ENCODE assay signal across 13 cellular contexts in the genomic region with DNA sequence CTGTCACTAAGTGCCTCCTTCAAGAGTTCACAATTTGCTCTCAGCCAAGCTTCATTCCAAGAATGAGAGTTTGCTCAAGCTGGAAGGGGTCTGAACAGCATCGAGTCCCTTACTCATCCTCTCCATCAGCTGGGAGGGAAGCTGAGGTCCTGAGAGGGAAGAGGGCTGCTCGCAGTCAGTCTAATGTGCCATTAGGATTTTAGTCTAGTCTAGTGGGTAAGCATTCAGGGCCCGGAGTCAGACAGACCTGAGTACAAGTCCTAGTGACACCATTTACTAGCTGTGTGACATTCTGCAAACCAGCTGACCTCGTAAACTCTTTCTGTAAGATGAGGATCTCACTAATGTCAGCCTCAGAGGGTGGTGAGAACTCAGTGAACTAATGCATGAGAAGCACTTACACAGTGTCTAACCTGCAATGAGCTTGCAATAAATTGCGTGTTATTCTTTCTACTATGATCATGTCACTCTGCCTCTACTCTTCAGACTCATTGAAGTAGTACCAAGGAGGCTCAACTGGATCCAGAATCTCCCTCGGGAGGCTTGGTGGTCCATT. TPM values are rescaled to one million over a fixed set of nuclear protein-coding genes. Genes with fewer than 3 reads are reported as not detected.
DNase-seq lines count a peak whose midpoint lies in the region; ATAC-seq and TF ChIP-seq lines count a peak whose summit lies in the region.
"Had no signal": no experiment of that assay in that cellular context is flagged by ENCODE, and none has a peak within 500 bp of the region (broad histone marks: within the 10 kb centered on the region; RNA-seq: fewer than 3 reads in every experiment).

No MANE protein-coding gene starts in this region.

- intact Hi-C loops in left ventricle myocardium superior (cut with micrococcal nuclease) (no loop called here), left cardiac atrium (cut with DNase I) (no loop called here)

- H3K27me3 ChIP-seq in rectal smooth muscle tissue (ENCODE audit: control insufficient read depth, insufficient read depth, low read length), result no peaks in the 10 kb centered on the region
- H3K27me3 ChIP-seq: right lobe of liver had no signal

- no peaks in the 10 kb centered on the region for H3K4me1 ChIP-seq in rectal smooth muscle tissue (ENCODE audit: control insufficient read depth, insufficient read depth, low read length)
- H3K4me1 ChIP-seq: right lobe of liver, tibial artery had no signal

- no peaks in the 10 kb centered on the region for H3K27me3 Mint-ChIP-seq in T-helper 17 cell
- H3K27me3 Mint-ChIP-seq in central memory CD8-positive, alpha-beta T cell, result no peaks in the 10 kb centered on the region

- no peaks in the 10 kb centered on the region for H3K36me3 ChIP-seq in rectal smooth muscle tissue (ENCODE audit: control insufficient read depth, insufficient read depth, low read length)
- H3K36me3 ChIP-seq: right lobe of liver, tibial artery had no signal

- H3K9me3 ChIP-seq in T-helper 17 cell (ENCODE audit: control insufficient read depth, low read length, poor library complexity, severe bottlenecking), result no peaks in the 10 kb centered on the region
- H3K9me3 ChIP-seq: right lobe of liver, tibial artery had no signal

- no peaks in the 10 kb centered on the region for H3K9me3 Mint-ChIP-seq in central memory CD8-positive, alpha-beta T cell

- H3K4me3 Mint-ChIP-seq in T-helper 17 cell, result peak overlapping the region; percentile 90
- H3K4me3 Mint-ChIP-seq in central memory CD8-positive, alpha-beta T cell, result peak overlapping the region; percentile 82

- H3K27ac ChIP-seq in rectal smooth muscle tissue (ENCODE audit: low read depth, low read length), result no peak overlapping the region
- H3K27ac ChIP-seq: 22Rv1, KMS-11, right lobe of liver, tibial artery had no signal

- H3K4me3 ChIP-seq in rectal smooth muscle tissue (ENCODE audit: low read length), result no peak overlapping the region
- H3K4me3 ChIP-seq: right lobe of liver, tibial artery had no signal

- H3K9ac ChIP-seq in rectal smooth muscle tissue (ENCODE audit: low read length), result peak overlapping the region; percentile 4
- H3K9ac ChIP-seq: KMS-11 had no signal

- peaks cover 2% of the 10 kb centered on the region for H3K36me3 Mint-ChIP-seq in T-helper 17 cell (ENCODE audit: low read depth)
- H3K36me3 Mint-ChIP-seq in central memory CD8-positive, alpha-beta T cell (ENCODE audit: insufficient read depth), result peaks cover 17% of the 10 kb centered on the region

- peak; percentile 31 for DNase-seq in NCI-H187 treated with DMSO at 0.1 percent for 48 hours (lab: John Stamatoyannopoulos, UW)
- no peak for DNase-seq in NCI-H187 (lab: John Stamatoyannopoulos, UW)
- DNase-seq in T-helper 17 cell, result no peak
- peak in 1 of 2 donors; percentile 14 for DNase-seq in central memory CD8-positive, alpha-beta T cell (ENCODE audit: low spot score in 2 of 2)
- DNase-seq in left ventricle myocardium superior, result no peak
- no peak for DNase-seq in left cardiac atrium
- DNase-seq: foreskin fibroblast, right lobe of liver, tibial artery had no signal

- TF ChIP-seq POLR2A in GM18505 (IDR thresholded peaks at IDR 0.05; ENCODE audit: borderline replicate concordance, extremely low read depth, insufficient read depth, insufficient read length), result no peak

- H3K27ac Mint-ChIP-seq in T-helper 17 cell, result peak overlapping the region; percentile 100
- peak overlapping the region; percentile 99 for H3K27ac Mint-ChIP-seq in central memory CD8-positive, alpha-beta T cell (ENCODE audit: low read depth)

- peak; percentile 34 for ATAC-seq in T-helper 17 cell
- peak; percentile 21 for ATAC-seq in central memory CD8-positive, alpha-beta T cell (replicated peaks; ENCODE audit: extremely low read depth, poor library complexity, severe bottlenecking)
- ATAC-seq in GM18505 (IDR thresholded peaks at IDR 0.05; ENCODE audit: unreplicated experiment), result no peak
- ATAC-seq in left ventricle myocardium superior, result no peak
- no peak for ATAC-seq in left cardiac atrium
- ATAC-seq: right lobe of liver had no signal

- peaks cover 65% of the 10 kb centered on the region for H3K4me1 Mint-ChIP-seq in T-helper 17 cell
- H3K4me1 Mint-ChIP-seq in central memory CD8-positive, alpha-beta T cell, result peaks cover 77% of the 10 kb centered on the region

RNA-seq across cellular contexts. Expression of a gene that starts 41.2 kb away (rescaled TPM):
- total RNA-seq in T-helper 17 cell (10 to 100 TPM; 37.8 to 42.0 TPM), left ventricle myocardium superior (0.17 TPM), left cardiac atrium (under 1 TPM; 0.31 to 0.47 TPM)

Comparison
In these comparisons a context has a peak if more than half of its experiments do, and no peak if none do; other contexts are left out.
1. ATAC-seq: peak in T-helper 17 cell (single experiment) and central memory CD8-positive, alpha-beta T cell (single experiment); none in GM18505 (single experiment), left ventricle myocardium superior (single experiment) and left cardiac atrium (0 of 2).
2. RNA of a gene that starts 41.2 kb away (total RNA-seq): 37.8 to 42.0 TPM in T-helper 17 cell; 0.31 to 0.47 TPM in left cardiac atrium and 0.17 TPM in left ventricle myocardium superior (single experiment); every median in the first group is over 10 times any median in the second.